24 cellular contexts compared by ENCODE assay signal in the genomic region with DNA sequence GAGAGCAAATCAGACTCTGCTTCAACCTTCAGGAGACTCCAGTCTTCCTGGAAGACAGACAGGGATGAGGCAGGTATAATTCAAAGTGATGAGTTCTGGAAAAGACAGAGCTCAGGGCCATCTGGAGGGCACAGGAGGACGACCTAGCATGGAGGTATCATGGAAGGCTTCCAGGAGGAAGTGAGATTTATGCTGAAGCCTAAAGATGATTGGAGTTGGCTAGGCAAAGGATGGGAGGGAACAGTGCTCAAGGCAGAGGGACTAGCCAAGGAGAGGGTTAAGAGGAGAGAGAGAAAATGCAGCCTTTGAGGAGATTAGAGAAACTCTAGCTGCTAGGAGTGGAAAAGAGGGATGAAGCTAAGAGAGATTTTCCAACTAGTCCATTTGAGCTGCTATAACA.
A peak's percentile ranks its signal among the peaks of the same experiment; 100 is the strongest.
DNase-seq lines count a peak whose midpoint lies in the region; ATAC-seq, FAIRE-seq and TF ChIP-seq lines count a peak whose summit lies in the region.
"Had no signal": no experiment of that assay in that cellular context is flagged by ENCODE, and none has a peak within 500 bp of the region (broad histone marks: within the 10 kb centered on the region; RNA-seq: fewer than 3 reads in every experiment).

No MANE protein-coding gene starts in this region.

- no peak for TF ChIP-seq CTCF in A549 (IDR thresholded peaks at IDR 0.05)
- no peak for TF ChIP-seq CTCF in K562 (IDR thresholded peaks at IDR 0.05 in 2 of 3, conservative IDR thresholded peaks at IDR 0.05 in 1 of 3; ENCODE audit: insufficient read depth in 2 of 3, low read depth in 1 of 3, low read length in 3 of 3)
- no peak for TF ChIP-seq CTCF in nephron progenitor cell (IDR thresholded peaks at IDR 0.05)
- TF ChIP-seq CTCF in neural progenitor cell (IDR thresholded peaks at IDR 0.05), result no peak
- no peak for TF ChIP-seq CTCF in gastroesophageal sphincter (IDR thresholded peaks at IDR 0.05)

- no peak for TF ChIP-seq RAD21 in A549 (conservative IDR thresholded peaks at IDR 0.05 in 1 of 2, IDR thresholded peaks at IDR 0.05 in 1 of 2)
- TF ChIP-seq RAD21 in K562 (CRISPR knock-in tag; conservative IDR thresholded peaks at IDR 0.05 in 1 of 2, IDR thresholded peaks at IDR 0.05 in 1 of 2), result no peak

- DNase-seq in A549 (ENCODE audit: low read depth in 1 of 2, low spot score in 1 of 2) (no peak), K562 (ENCODE audit: extremely low read depth in 1 of 4, low spot score in 3 of 4) (no peak), nephron progenitor cell (no peak), neural progenitor cell (ENCODE audit: low spot score) (no peak), activated gamma-delta T cell (lab: John Stamatoyannopoulos, UW) (no peak)
- DNase-seq: 8988T; AML-193; Caco-2; Calu3; CD4-positive, alpha-beta T cell; CD8-positive, alpha-beta T cell; DMS79 treated with DMSO at 0.1 percent for 48 hours; GF-D8 had no signal

- H3K4me1 ChIP-seq in A549 (peaks cover 68% of the 10 kb centered on the region), K562 (replicated peaks in 1 of 2; ENCODE audit: control insufficient read depth in 2 of 2, insufficient read depth in 2 of 2, low read length in 2 of 2) (no peaks in the 10 kb centered on the region), neural progenitor cell (no peaks in the 10 kb centered on the region), gastroesophageal sphincter (no peaks in the 10 kb centered on the region)
- H3K4me1 ChIP-seq: BLaER1 treated with 17β-estradiol and CSF1 and Interleukin-3, amounts not matched to agents 10 nM and 100 nM; Caco-2 had no signal

- CTCF ChIA-PET in A549 (lab: Yijun Ruan, JAX), result interaction anchor here (0.6 to 1.8 kb wide), 4 partner anchors 29 to 79 kb away, joined by 3 to 7 read pairs (median 4); no protein-coding TSS in a partner anchor
- CTCF ChIA-PET in K562 (lab: Yijun Ruan, JAX; ENCODE audit: low intra/inter-chr PET ratio), result no interaction called here

- H3K9ac ChIP-seq in K562 (ENCODE audit: insufficient read depth in 1 of 2, low read depth in 2 of 2, low read length in 2 of 2), result no peak overlapping the region
- H3K9ac ChIP-seq in neural progenitor cell, result no peak overlapping the region
- H3K9ac ChIP-seq: BLaER1 treated with 17β-estradiol and CSF1 and Interleukin-3, amounts not matched to agents 10 nM and 100 nM had no signal

- H4K20me1 ChIP-seq in K562 (replicated peaks; ENCODE audit: control insufficient read depth, insufficient read depth, low read length), result no peaks in the 10 kb centered on the region
- no peaks in the 10 kb centered on the region for H4K20me1 ChIP-seq in neural progenitor cell (ENCODE audit: low read depth)
- H4K20me1 ChIP-seq: BLaER1 treated with 17β-estradiol and CSF1 and Interleukin-3, amounts not matched to agents 10 nM and 100 nM had no signal

- no peaks in the 10 kb centered on the region for H3F3A ChIP-seq in neural progenitor cell (ENCODE audit: low read depth)

- no TSS peak for BruUV-seq in K562 (replicated peaks; lab: Mats Ljungman, UMichigan)

- no peak overlapping the region for H2AFZ ChIP-seq in K562 (ENCODE audit: low read depth, low read length)
- H2AFZ ChIP-seq in neural progenitor cell (replicated peaks), result no peak overlapping the region

- H3K79me2 ChIP-seq in K562 (ENCODE audit: control insufficient read depth, insufficient read depth, low read length), result no peaks in the 10 kb centered on the region
- H3K79me2 ChIP-seq in neural progenitor cell (ENCODE audit: low read depth), result no peaks in the 10 kb centered on the region

- H3K4me3 ChIP-seq in A549 (no peak overlapping the region), K562 (no peak overlapping the region), neural progenitor cell (no peak overlapping the region), gastroesophageal sphincter (no peak overlapping the region)
- H3K4me3 ChIP-seq: BLaER1 treated with 17β-estradiol and CSF1 and Interleukin-3, amounts not matched to agents 10 nM and 100 nM; GM12878 had no signal

- peaks cover 19% of the 10 kb centered on the region for H3K27me3 Mint-ChIP-seq in nephron progenitor cell (ENCODE audit: low read depth, poor library complexity)
- H3K27me3 Mint-ChIP-seq in neural progenitor cell (ENCODE audit: insufficient read depth, low read depth), result peaks cover 7% of the 10 kb centered on the region

- H3K27ac Mint-ChIP-seq in nephron progenitor cell (peak overlapping the region; percentile 52), neural progenitor cell (no peak overlapping the region)
- H3K27ac Mint-ChIP-seq: B cell; CD4-positive, alpha-beta T cell; CD8-positive, alpha-beta T cell had no signal

- ATAC-seq in A549 (no peak; a peak in 1 of 6 replicates), K562 (no peak), gastroesophageal sphincter (no peak), HG03378 (IDR thresholded peaks at IDR 0.05; ENCODE audit: unreplicated experiment) (no peak)
- ATAC-seq: CD8-positive, alpha-beta T cell; GM12878 had no signal

- peaks cover 3% of the 10 kb centered on the region for H3K9me1 ChIP-seq in K562 (ENCODE audit: control insufficient read depth, insufficient read depth, low read length)

- H3K36me3 Mint-ChIP-seq in nephron progenitor cell (ENCODE audit: low read depth) (no peaks in the 10 kb centered on the region), neural progenitor cell (no peaks in the 10 kb centered on the region)
- H3K36me3 Mint-ChIP-seq: CD8-positive, alpha-beta T cell had no signal

- H3K27ac ChIP-seq in A549 (peak overlapping the region; percentile 81 to 92), K562 (ENCODE audit: extremely low read depth, low read depth, low read length) (no peak overlapping the region), neural progenitor cell (no peak overlapping the region), gastroesophageal sphincter (no peak overlapping the region)
- H3K27ac ChIP-seq: BLaER1 treated with 17β-estradiol and CSF1 and Interleukin-3, amounts not matched to agents 10 nM and 100 nM; C4-2B had no signal

- H3K9me3 ChIP-seq in A549, result no peaks in the 10 kb centered on the region
- H3K9me3 ChIP-seq in K562 (replicated peaks; ENCODE audit: control insufficient read depth, insufficient read depth, low read depth, low read length), result no peaks in the 10 kb centered on the region
- H3K9me3 ChIP-seq in neural progenitor cell (ENCODE audit: low read depth), result no peaks in the 10 kb centered on the region
- H3K9me3 ChIP-seq in gastroesophageal sphincter, result no peaks in the 10 kb centered on the region
- H3K9me3 ChIP-seq: BLaER1 treated with 17β-estradiol and CSF1 and Interleukin-3, amounts not matched to agents 10 nM and 100 nM; Caco-2 had no signal

- H3K27me3 ChIP-seq in K562 (ENCODE audit: control insufficient read depth in 2 of 2, insufficient read depth in 2 of 2, low read length in 2 of 2), result peaks cover 2 to 17% of the 10 kb centered on the region in 2 experiments; a peak in 2 of 5 replicates
- H3K27me3 ChIP-seq in neural progenitor cell, result no peaks in the 10 kb centered on the region
- H3K27me3 ChIP-seq in gastroesophageal sphincter, result peaks cover 11% of the 10 kb centered on the region
- H3K27me3 ChIP-seq: BLaER1 treated with 17β-estradiol and CSF1 and Interleukin-3, amounts not matched to agents 10 nM and 100 nM had no signal

- H3K4me1 Mint-ChIP-seq in nephron progenitor cell (peaks cover 29% of the 10 kb centered on the region), neural progenitor cell (peaks cover 10% of the 10 kb centered on the region)
- H3K4me1 Mint-ChIP-seq: B cell had no signal

- H3K4me2 ChIP-seq in A549 (peak overlapping the region; percentile 62), K562 (ENCODE audit: insufficient read depth, low read length) (no peak overlapping the region), neural progenitor cell (no peak overlapping the region)
- H3K4me2 ChIP-seq: BLaER1 treated with 17β-estradiol and CSF1 and Interleukin-3, amounts not matched to agents 10 nM and 100 nM had no signal

- POLR2A ChIA-PET in A549 (lab: Yijun Ruan, JAX), result no interaction called here
- POLR2A ChIA-PET in K562 (lab: Yijun Ruan, JAX), result no interaction called here

- H3K36me3 ChIP-seq in K562 (ENCODE audit: control insufficient read depth, insufficient read depth, low read length) (no peaks in the 10 kb centered on the region), neural progenitor cell (no peaks in the 10 kb centered on the region), gastroesophageal sphincter (no peaks in the 10 kb centered on the region)
- H3K36me3 ChIP-seq: BLaER1 treated with 17β-estradiol and CSF1 and Interleukin-3, amounts not matched to agents 10 nM and 100 nM had no signal

- WGBS in A549 (ENCODE audit: missing lambda C conversion rate), result 11% methylated on average over 1 of the region's 1 CpG
- WGBS in K562 (ENCODE audit: insufficient coverage, low coverage, missing lambda C conversion rate), result 0% methylated on average over 1 of the region's 1 CpG
- 27 to 50% methylated on average over 1 of the region's 1 CpG for WGBS in gastroesophageal sphincter (ENCODE audit: low coverage in 1 of 2), 2 donors

- H3K4me3 Mint-ChIP-seq in nephron progenitor cell (no peak overlapping the region), neural progenitor cell (peak overlapping the region; percentile 6)
- H3K4me3 Mint-ChIP-seq: B cell; CD4-positive, alpha-beta T cell; CD8-positive, alpha-beta T cell had no signal

- in situ Hi-C loops in K562 (cut with MboI), result no loop called here

- H3K9me3 Mint-ChIP-seq in nephron progenitor cell, result no peaks in the 10 kb centered on the region
- no peaks in the 10 kb centered on the region for H3K9me3 Mint-ChIP-seq in neural progenitor cell
- H3K9me3 Mint-ChIP-seq: CD4-positive, alpha-beta T cell had no signal

- no peak for TF ChIP-seq EP300 in A549 (IDR thresholded peaks at IDR 0.05)
- no peak for TF ChIP-seq EP300 in K562 (IDR thresholded peaks at IDR 0.05; ENCODE audit: low read length)
- TF ChIP-seq EP300 in gastroesophageal sphincter (IDR thresholded peaks at IDR 0.05), result no peak

- FAIRE-seq in A549 (lab: Jason Lieb, UNC) (no peak), K562 (lab: Jason Lieb, UNC) (peak; percentile 19)
- FAIRE-seq: A204.1, D721Med, G401.6, GM12878, GM12892, GM18507 had no signal

- intact Hi-C loops in K562 (cut with micrococcal nuclease), result no loop called here

- TF ChIP-seq POLR2A in A549 (IDR thresholded peaks at IDR 0.05; ENCODE audit: low read length) (no peak), K562 (conservative IDR thresholded peaks at IDR 0.05) (no peak), gastroesophageal sphincter (IDR thresholded peaks at IDR 0.05) (no peak)

TF ChIP-seq in A549, 52 proteins besides CTCF, POLR2A, EP300 and RAD21:
- TF ChIP-seq ZFP36 (IDR thresholded peaks at IDR 0.05; ENCODE audit: borderline replicate concordance, partially characterized antibody), result peak; percentile 88
- no peak for TF ChIP-seq CBX8 (IDR thresholded peaks at IDR 0.05)
- peak; percentile 34; the same call in 1 of the 2 replicates for TF ChIP-seq KDM1A (IDR thresholded peaks at IDR 0.05; ENCODE audit: low read depth)

TF ChIP-seq in K562, 482 proteins besides CTCF, POLR2A, EP300 and RAD21 (continues in another document):
- TF ChIP-seq SOX6 (IDR thresholded peaks at IDR 0.05), result no peak
- TF ChIP-seq ZKSCAN3 (CRISPR knock-in tag; IDR thresholded peaks at IDR 0.05), result no peak
- no peak for TF ChIP-seq HNRNPL (IDR thresholded peaks at IDR 0.05; ENCODE audit: low read depth, low read length)
- no peak for TF ChIP-seq HDGF (IDR thresholded peaks at IDR 0.05)
- no peak for TF ChIP-seq ZNF224 (CRISPR knock-in tag; IDR thresholded peaks at IDR 0.05)
- peak; percentile 67 for TF ChIP-seq ZFP36 (IDR thresholded peaks at IDR 0.05; ENCODE audit: low read depth, low read length, partially characterized antibody)
- no peak for TF ChIP-seq ZZZ3 (IDR thresholded peaks at IDR 0.05)

Comparison
In these comparisons a context has a peak if more than half of its experiments do, and no peak if none do; other contexts are left out.
1. H3K27ac ChIP-seq: peak in A549 (2 of 2); none in K562 (single experiment), neural progenitor cell (single experiment) and gastroesophageal sphincter (0 of 4).